Comparison of ENCODE assay signal across 11 cellular contexts in genomic region chr1:7576946-7577657, GRCh38.
DNase-seq lines count a peak whose midpoint lies in the region; ATAC-seq and TF ChIP-seq lines count a peak whose summit lies in the region.
"Had no signal": no experiment of that assay in that cellular context is flagged by ENCODE, and none has a peak within 500 bp of the region (broad histone marks: within the 10 kb centered on the region; RNA-seq: fewer than 3 reads in every experiment).

No MANE protein-coding gene starts in this region.

- ATAC-seq in GM23338 (peak; percentile 72), HG03460 (IDR thresholded peaks at IDR 0.05; ENCODE audit: unreplicated experiment) (no peak), HG03196 (IDR thresholded peaks at IDR 0.05; ENCODE audit: unreplicated experiment) (no peak)
- ATAC-seq in stimulated activated naive CD8-positive, alpha-beta T cell treated with anti-CD3 and anti-CD28 coated beads, Interleukin-15, amount 100 ng/mL, for 72 hours: no peak

- no peak overlapping the region for H3K4me3 Mint-ChIP-seq in GM23338
- no peak overlapping the region for H3K4me3 Mint-ChIP-seq in stimulated activated naive CD8-positive, alpha-beta T cell treated with anti-CD3 and anti-CD28 coated beads, Interleukin-15, amount 100 ng/mL, for 72 hours

- no peak overlapping the region for H3K27ac Mint-ChIP-seq in GM23338
- no peak overlapping the region for H3K27ac Mint-ChIP-seq in stimulated activated naive CD8-positive, alpha-beta T cell treated with anti-CD3 and anti-CD28 coated beads, Interleukin-15, amount 100 ng/mL, for 72 hours

- H3K36me3 ChIP-seq in GM23338 (ENCODE audit: insufficient read depth): no peaks in the 10 kb centered on the region
- H3K36me3 ChIP-seq: ascending aorta had no signal

- no peak overlapping the region for H2AFZ ChIP-seq in GM23338

- no peaks in the 10 kb centered on the region for H4K20me1 ChIP-seq in GM23338 (replicated peaks; ENCODE audit: insufficient read depth)

- H3K27me3 Mint-ChIP-seq in GM23338 (ENCODE audit: insufficient read depth, low read depth, poor library complexity): peaks cover 6% of the 10 kb centered on the region
- peaks cover 14% of the 10 kb centered on the region for H3K27me3 Mint-ChIP-seq in stimulated activated naive CD8-positive, alpha-beta T cell treated with anti-CD3 and anti-CD28 coated beads, Interleukin-15, amount 100 ng/mL, for 72 hours

- no peaks in the 10 kb centered on the region for H3K4me1 ChIP-seq in GM23338 (ENCODE audit: insufficient read depth)

- no peaks in the 10 kb centered on the region for H3K9me3 Mint-ChIP-seq in GM23338
- no peaks in the 10 kb centered on the region for H3K9me3 Mint-ChIP-seq in stimulated activated naive CD8-positive, alpha-beta T cell treated with anti-CD3 and anti-CD28 coated beads, Interleukin-15, amount 100 ng/mL, for 72 hours

- H3K9me2 ChIP-seq in GM23338 (ENCODE audit: insufficient read depth): no peaks in the 10 kb centered on the region

- no peaks in the 10 kb centered on the region for H3K79me2 ChIP-seq in GM23338 (replicated peaks; ENCODE audit: insufficient read depth)

- H3K36me3 Mint-ChIP-seq in GM23338 (ENCODE audit: low read depth): no peaks in the 10 kb centered on the region

- TF ChIP-seq CTCF in 22Rv1 (IDR thresholded peaks at IDR 0.05): peak; percentile 25; the same call in 1 of the 2 replicates
- TF ChIP-seq CTCF in GM23338 (conservative IDR thresholded peaks at IDR 0.05; ENCODE audit: low read depth in 2 of 2): peak; percentile 34 to 60; a peak in 3 of 4 replicates
- TF ChIP-seq CTCF in cardiac fibroblast (IDR thresholded peaks at IDR 0.05; ENCODE audit: low read depth, low read length): peak; percentile 26

- H3K27me3 ChIP-seq in GM23338 (ENCODE audit: insufficient read depth): no peaks in the 10 kb centered on the region
- H3K27me3 ChIP-seq: ascending aorta had no signal

- DNase-seq in GM23338 (ENCODE audit: low spot score) (peak; percentile 44), cardiac fibroblast (ENCODE audit: low read depth in 2 of 2) (peak in 1 of 2 donors; percentile 14), left kidney (ENCODE audit: low read depth, low spot score) (peak; percentile 64), OCI-M2 (lab: John Stamatoyannopoulos, UW; ENCODE audit: unreplicated experiment) (no peak)
- no peak for DNase-seq in stimulated activated naive CD8-positive, alpha-beta T cell treated with anti-CD3 and anti-CD28 coated beads, Interleukin-15, amount 100 ng/mL, for 72 hours
- DNase-seq: NCI-H2029 treated with DMSO at 0.1 percent for 48 hours had no signal

- no peak overlapping the region for H3K27ac ChIP-seq in 22Rv1
- H3K27ac ChIP-seq in GM23338 (ENCODE audit: low read depth): no peak overlapping the region
- H3K27ac ChIP-seq: ascending aorta, HL-60 had no signal

- H3K4me2 ChIP-seq in GM23338: no peak overlapping the region

- no peaks in the 10 kb centered on the region for H3K4me1 Mint-ChIP-seq in GM23338
- no peaks in the 10 kb centered on the region for H3K4me1 Mint-ChIP-seq in stimulated activated naive CD8-positive, alpha-beta T cell treated with anti-CD3 and anti-CD28 coated beads, Interleukin-15, amount 100 ng/mL, for 72 hours

- H3K4me3 ChIP-seq in GM23338 (no peak overlapping the region), cardiac fibroblast (replicated peaks in 1 of 2; ENCODE audit: low read depth in 2 of 2, low read length in 2 of 2) (no peak overlapping the region)
- H3K4me3 ChIP-seq: ascending aorta had no signal

- no peaks in the 10 kb centered on the region for H3F3A ChIP-seq in GM23338 (replicated peaks; ENCODE audit: low read depth)

TF ChIP-seq in GM23338, 12 proteins besides CTCF, POLR2A, EP300 and RAD21:
- TF ChIP-seq NANOG (IDR thresholded peaks at IDR 0.05; ENCODE audit: borderline replicate concordance) (no peak), REST (IDR thresholded peaks at IDR 0.05; ENCODE audit: unreplicated experiment) (no peak), STAT1 (IDR thresholded peaks at IDR 0.05; ENCODE audit: unreplicated experiment) (no peak), ETS1 (IDR thresholded peaks at IDR 0.05) (no peak), EZH2 (IDR thresholded peaks at IDR 0.05; ENCODE audit: low read depth, unreplicated experiment) (no peak), EZH2phosphoT487 (IDR thresholded peaks at IDR 0.05; ENCODE audit: unreplicated experiment) (no peak), POLR2AphosphoS5 (IDR thresholded peaks at IDR 0.05; ENCODE audit: low read depth) (no peak)

Comparison
In these comparisons a context has a peak if more than half of its experiments do, and no peak if none do; other contexts are left out.
1. DNase-seq: peak in GM23338 (single experiment) and left kidney (single experiment); none in stimulated activated naive CD8-positive, alpha-beta T cell treated with anti-CD3 and anti-CD28 coated beads, Interleukin-15, amount 100 ng/mL, for 72 hours (0 of 2) and OCI-M2 (single experiment).
2. Peak in every context shown above with its lines, with median percentiles within 50 percentile points of each other: CTCF ChIP-seq.